1 cellular context compared by ENCODE assay signal in the genomic region with DNA sequence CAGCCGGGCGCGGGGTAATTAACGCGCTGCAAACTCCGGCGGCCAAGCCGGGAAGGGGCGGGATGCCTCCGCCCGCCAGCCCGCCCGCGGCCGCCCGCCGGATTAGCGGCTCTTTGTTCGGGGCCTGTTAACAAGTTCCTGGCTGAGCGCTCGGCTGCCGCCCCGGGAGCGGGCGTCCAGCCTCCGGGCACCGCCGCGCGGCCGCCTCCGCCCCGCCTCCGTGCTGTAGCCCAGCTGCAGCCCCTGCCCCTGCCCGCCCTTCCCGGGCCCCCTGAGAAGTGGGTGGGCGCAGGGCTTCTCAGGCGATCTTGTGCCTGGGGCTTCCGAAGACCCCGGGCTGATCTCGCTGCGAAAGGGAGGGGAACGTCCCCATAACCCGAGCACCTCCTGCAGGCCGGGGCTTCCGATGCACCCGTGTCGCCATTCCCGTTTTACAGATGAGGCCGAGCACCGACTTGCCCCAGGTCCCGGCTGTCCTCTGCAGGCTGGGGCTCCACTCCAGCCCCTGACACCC.
A peak's percentile ranks its signal among the peaks of the same experiment; 100 is the strongest.
TF ChIP-seq lines count a peak whose summit lies in the region.

No MANE protein-coding gene starts in this region.

TF ChIP-seq in H1, 55 proteins besides CTCF, POLR2A, EP300 and RAD21:
- TF ChIP-seq TCF12 (IDR thresholded peaks at IDR 0.05; ENCODE audit: low read depth, low read length) (0 out of 2 replicates have a peak, but pooled peaks have one; percentile 20), BCL11A (IDR thresholded peaks at IDR 0.05; ENCODE audit: low read depth in 2 of 2, low read length in 2 of 2) (no peak), CBX5 (IDR thresholded peaks at IDR 0.05; ENCODE audit: low read depth, low read length) (no peak), SIRT6 (IDR thresholded peaks at IDR 0.05; ENCODE audit: low read length) (no peak), FOSL1 (IDR thresholded peaks at IDR 0.05; ENCODE audit: insufficient read depth, low read depth, low read length) (no peak), POU5F1 (IDR thresholded peaks at IDR 0.05; ENCODE audit: low read depth, low read length) (no peak), CHD1 (IDR thresholded peaks at IDR 0.05; ENCODE audit: low read depth, low read length) (no peak), BRCA1 (IDR thresholded peaks at IDR 0.05; ENCODE audit: low read depth, low read length) (no peak), TAF7 (optimal IDR thresholded peaks at IDR 0.05; ENCODE audit: borderline replicate concordance, low read depth, low read length) (no peak), SP1 (IDR thresholded peaks at IDR 0.05; ENCODE audit: low read depth, low read length) (no peak), RNF2 (IDR thresholded peaks at IDR 0.05; ENCODE audit: borderline replicate concordance, low read depth, low read length, missing control alignments, poor library complexity, severe bottlenecking) (no peak), KDM4A (IDR thresholded peaks at IDR 0.05; ENCODE audit: low read depth, low read length, severe bottlenecking) (no peak), ASH2L (IDR thresholded peaks at IDR 0.05; ENCODE audit: low read length) (no peak), CTBP2 (IDR thresholded peaks at IDR 0.05; ENCODE audit: borderline replicate concordance, insufficient read depth, insufficient read length, low read length) (no peak), MAFK (IDR thresholded peaks at IDR 0.05; ENCODE audit: low read depth, low read length) (no peak), TEAD4 (IDR thresholded peaks at IDR 0.05; ENCODE audit: low read depth, low read length) (no peak), NRF1 (IDR thresholded peaks at IDR 0.05; ENCODE audit: low read depth, low read length) (no peak), PHF8 (conservative IDR thresholded peaks at IDR 0.05; ENCODE audit: low read depth, low read length) (0 out of 2 replicates have a peak, but pooled peaks have one; percentile 26), EGR1 (IDR thresholded peaks at IDR 0.05; ENCODE audit: borderline replicate concordance, low read depth, low read length) (no peak), CREB1 (IDR thresholded peaks at IDR 0.05) (0 out of 2 replicates have a peak, but pooled peaks have one; percentile 37), SP2 (IDR thresholded peaks at IDR 0.05; ENCODE audit: low read length) (no peak), TBP (IDR thresholded peaks at IDR 0.05; ENCODE audit: low read depth, low read length) (no peak; the same call in 1 of the 2 replicates), KDM5A (IDR thresholded peaks at IDR 0.05; ENCODE audit: low read length) (no peak), JUND (IDR thresholded peaks at IDR 0.05; ENCODE audit: low read length) (no peak), CBX8 (IDR thresholded peaks at IDR 0.05; ENCODE audit: borderline replicate concordance, low read depth, low read length) (no peak), CHD2 (IDR thresholded peaks at IDR 0.05; ENCODE audit: low read length) (no peak), HDAC2 (IDR thresholded peaks at IDR 0.05; ENCODE audit: borderline replicate concordance in 1 of 2, low read depth in 2 of 2, low read length in 2 of 2) (no peak), EZH2 (IDR thresholded peaks at IDR 0.05; ENCODE audit: low read depth, low read length, severe bottlenecking) (no peak), POLR2AphosphoS5 (IDR thresholded peaks at IDR 0.05; ENCODE audit: low read depth, low read length) (no peak), YY1 (IDR thresholded peaks at IDR 0.05; ENCODE audit: low read depth, low read length) (peak; percentile 54; the same call in 1 of the 2 replicates), SRF (IDR thresholded peaks at IDR 0.05; ENCODE audit: low read depth, low read length) (no peak), SIN3A (conservative IDR thresholded peaks at IDR 0.05 in 1 of 2, IDR thresholded peaks at IDR 0.05 in 1 of 2; ENCODE audit: low read depth in 1 of 2, low read length in 2 of 2) (0 out of 4 replicates have a peak, but pooled peaks of 1 of the 2 experiments have one; percentile 35)
- TF ChIP-seq, protein P1, sequence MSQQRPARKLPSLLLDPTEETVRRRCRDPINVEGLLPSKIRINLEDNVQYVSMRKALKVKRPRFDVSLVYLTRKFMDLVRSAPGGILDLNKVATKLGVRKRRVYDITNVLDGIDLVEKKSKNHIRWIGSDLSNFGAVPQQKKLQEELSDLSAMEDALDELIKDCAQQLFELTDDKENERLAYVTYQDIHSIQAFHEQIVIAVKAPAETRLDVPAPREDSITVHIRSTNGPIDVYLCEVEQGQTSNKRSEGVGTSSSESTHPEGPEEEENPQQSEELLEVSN (IDR thresholded peaks at IDR 0.05) = no peak
- TF ChIP-seq, protein P2, sequence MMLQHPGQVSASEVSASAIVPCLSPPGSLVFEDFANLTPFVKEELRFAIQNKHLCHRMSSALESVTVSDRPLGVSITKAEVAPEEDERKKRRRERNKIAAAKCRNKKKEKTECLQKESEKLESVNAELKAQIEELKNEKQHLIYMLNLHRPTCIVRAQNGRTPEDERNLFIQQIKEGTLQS (IDR thresholded peaks at IDR 0.05; ENCODE audit: insufficient read depth, low read depth, low read length) = no peak
